ENCODE assay signal across 8 cellular contexts in the genomic region with DNA sequence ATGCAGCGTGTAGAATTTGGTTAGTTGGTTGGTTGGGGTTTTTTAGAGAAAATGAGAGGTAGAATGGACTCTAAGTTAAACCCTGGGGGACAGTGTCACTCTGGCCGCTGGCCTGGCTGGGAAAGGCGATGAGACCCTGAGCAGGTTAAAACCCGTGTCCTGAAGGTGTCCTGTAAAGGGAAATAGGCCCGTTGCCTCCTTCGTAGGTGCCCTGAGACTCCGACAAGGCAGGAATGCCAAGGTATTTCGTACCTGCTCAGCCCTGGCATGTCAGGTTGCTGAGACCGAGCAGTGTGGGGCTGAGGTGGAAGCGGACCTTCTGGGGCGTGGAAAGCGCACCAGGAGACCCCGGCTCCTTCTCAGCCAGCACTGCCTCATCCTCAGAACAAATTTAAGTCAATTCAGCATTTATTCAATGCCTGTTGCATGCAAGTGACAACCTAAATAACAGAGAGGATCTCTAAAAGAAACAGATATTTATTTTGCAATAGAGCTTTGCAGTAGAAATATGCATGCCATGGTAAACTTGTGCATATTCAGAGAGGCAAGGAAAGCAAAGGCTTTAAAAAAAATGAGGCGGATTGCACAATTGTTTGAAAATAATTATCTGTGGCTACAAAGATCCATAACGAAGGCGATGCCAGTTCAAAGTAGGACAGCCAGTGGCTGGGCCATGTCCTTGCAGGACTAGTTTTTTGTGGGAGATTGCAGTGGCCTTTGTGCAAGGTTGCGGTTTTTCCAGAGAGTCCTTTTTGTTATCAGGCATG. TPM values are rescaled to one million over a fixed set of nuclear protein-coding genes. Genes with fewer than 3 reads are reported as not detected.
DNase-seq lines count a peak whose midpoint lies in the region; ATAC-seq and TF ChIP-seq lines count a peak whose summit lies in the region.

No MANE protein-coding gene starts in this region.

- H3K36me3 ChIP-seq in sigmoid colon, result no peaks in the 10 kb centered on the region

- H3K9me3 ChIP-seq in right cardiac atrium (ENCODE audit: control insufficient read depth, low read length) (no peaks in the 10 kb centered on the region), sigmoid colon (no peaks in the 10 kb centered on the region)

- no peaks in the 10 kb centered on the region for H3K27me3 ChIP-seq in right cardiac atrium (ENCODE audit: control insufficient read depth, insufficient read depth)
- H3K27me3 ChIP-seq in sigmoid colon, result no peaks in the 10 kb centered on the region

- WGBS in right cardiac atrium, result 86% methylated on average over 17 of the region's 17 CpGs
- WGBS in sigmoid colon, 2 donors, result 20 to 80% methylated on average over 17 of the region's 17 CpGs

- TF ChIP-seq EP300 in sigmoid colon (IDR thresholded peaks at IDR 0.05), result no peak

- H3K4me3 ChIP-seq in GM12864 (ENCODE audit: low read depth, low read length) (peak overlapping the region; percentile 59), WI38 (ENCODE audit: low read depth, low read length) (peak overlapping the region; percentile 79), right cardiac atrium (ENCODE audit: low read length) (peak overlapping the region; percentile 97), sigmoid colon (peak overlapping the region; percentile 57 to 89 (median 76))

- H3K4me1 ChIP-seq in right cardiac atrium (ENCODE audit: control insufficient read depth, insufficient read depth, low read length), result peaks cover 7% of the 10 kb centered on the region
- H3K4me1 ChIP-seq in sigmoid colon, result peaks cover 0 to 39% (median 25%) of the 10 kb centered on the region in 4 donors

- H3K27ac ChIP-seq in right cardiac atrium (ENCODE audit: low read length) (no peak overlapping the region), sigmoid colon (peak overlapping the region; percentile 92 to 93 (median 92))

- no peak for DNase-seq in GM12864 (ENCODE audit: low read depth)
- DNase-seq in right cardiac atrium, result no peak
- DNase-seq in sigmoid colon, result no peak
- DNase-seq in hippocampal formation (lab: John Stamatoyannopoulos, UW), result no peak
- DNase-seq in GM20000 (ENCODE audit: low spot score), result no peak

- no peak for TF ChIP-seq POLR2A in sigmoid colon (IDR thresholded peaks at IDR 0.05)

- ATAC-seq in right cardiac atrium (no peak), HG02938 (IDR thresholded peaks at IDR 0.05; ENCODE audit: unreplicated experiment) (no peak), HG03432 (IDR thresholded peaks at IDR 0.05; ENCODE audit: unreplicated experiment) (no peak)

- intact Hi-C loops in right cardiac atrium (cut with DNase I) (loop anchor here in 2 of 4 donors (5.0 to 10.0 kb wide), 3 partner anchors 58 to 106 kb away; no protein-coding TSS in a partner anchor), sigmoid colon (cut with DNase I) (loop anchor here (5.0 to 10.0 kb wide), 4 partner anchors 49 to 776 kb away; partner anchors contain the start of gene IRS2)

- TF ChIP-seq CTCF in GM12864 (IDR thresholded peaks at IDR 0.05; ENCODE audit: low read depth, low read length, missing control alignments) (no peak), WI38 (IDR thresholded peaks at IDR 0.05; ENCODE audit: low read depth, low read length) (no peak), sigmoid colon (IDR thresholded peaks at IDR 0.05) (no peak), GM20000 (IDR thresholded peaks at IDR 0.05; ENCODE audit: extremely low read depth, missing control alignments) (no peak)

RNA-seq across cellular contexts. Expression of gene RAB20, which starts 1.4 kb away (rescaled TPM):
- total RNA-seq in right cardiac atrium (10 to 100 TPM; 10.5 to 15.3 (median 12.3) TPM), sigmoid colon (10 to 100 TPM in 3 of 4 donors, 1 to 10 TPM in 1; 6.9 to 21.3 (median 15.1) TPM)
- polyA plus RNA-seq in right cardiac atrium (11.8 TPM), sigmoid colon (10 to 100 TPM; 48.8 to 61.7 (median 59.5) TPM)

RNA-seq across cellular contexts. Expression of gene NAXD, which starts 52.5 kb away (rescaled TPM):
- total RNA-seq in right cardiac atrium (10 to 100 TPM; 24.4 to 28.6 (median 26.5) TPM), sigmoid colon (10 to 100 TPM; 33.5 to 41.1 (median 37.2) TPM)
- polyA plus RNA-seq in right cardiac atrium (22.6 TPM), sigmoid colon (10 to 100 TPM; 24.6 to 33.0 (median 30.3) TPM)
